ENCODE assay signal across 11 cellular contexts in the genomic region with DNA sequence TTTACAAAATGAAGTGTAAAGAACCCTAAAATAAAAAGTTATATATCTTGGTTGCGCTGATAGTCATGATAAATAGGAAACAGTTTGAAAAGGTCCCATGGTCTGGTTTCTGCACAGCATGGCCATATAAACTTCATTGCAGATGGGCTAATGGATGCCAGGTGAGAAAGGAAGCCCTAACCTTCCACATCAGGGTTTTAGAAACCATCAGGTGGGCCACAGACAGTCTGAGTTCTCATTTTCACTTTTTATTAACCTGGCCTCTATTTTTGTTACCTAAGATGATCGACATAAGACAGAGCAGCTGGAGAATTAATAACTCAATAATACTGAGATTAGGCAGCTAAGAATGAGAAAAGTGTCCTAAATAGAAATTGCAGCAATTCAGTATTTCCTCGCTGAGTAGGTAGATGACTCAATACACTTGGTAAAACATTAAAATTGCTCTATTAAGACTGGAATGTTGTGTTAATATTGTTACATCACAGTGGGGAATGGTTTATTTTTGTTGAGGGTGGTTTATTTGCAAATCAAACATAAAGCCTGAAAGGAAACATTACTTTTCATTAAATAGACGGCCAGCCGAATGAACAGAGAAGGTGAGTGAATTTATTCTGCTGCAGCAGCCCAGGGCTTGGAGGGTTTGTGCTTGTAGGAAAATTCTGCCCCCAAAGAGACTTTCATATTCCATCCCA. TPM values are rescaled to one million over a fixed set of nuclear protein-coding genes. Genes with fewer than 3 reads are reported as not detected.
DNase-seq lines count a peak whose midpoint lies in the region; ATAC-seq and TF ChIP-seq lines count a peak whose summit lies in the region.
"Had no signal": no experiment of that assay in that cellular context is flagged by ENCODE, and none has a peak within 500 bp of the region (broad histone marks: within the 10 kb centered on the region; RNA-seq: fewer than 3 reads in every experiment).

No MANE protein-coding gene starts in this region.

- H3K9me3 ChIP-seq in MM.1S (replicated peaks; ENCODE audit: insufficient read depth, low read length): no peaks in the 10 kb centered on the region
- no peaks in the 10 kb centered on the region for H3K9me3 ChIP-seq in mesenchymal stem cell (ENCODE audit: control insufficient read depth, low read length)

- peak; percentile 29 for DNase-seq in AG20443 (ENCODE audit: low spot score)
- peak; percentile 78 for DNase-seq in MM.1S
- peak; percentile 35 for DNase-seq in epithelial cell of esophagus (ENCODE audit: low read depth)
- peak; percentile 41 for DNase-seq in mesenchymal stem cell
- no peak for DNase-seq in SK-N-DZ (ENCODE audit: low spot score)
- DNase-seq in stimulated activated effector memory CD8-positive, alpha-beta T cell treated with anti-CD3 and anti-CD28 coated beads, Interleukin-12 subunit alpha, Interleukin-12 subunit beta, amount 100 ng/mL, for 72 hours (ENCODE audit: low spot score in 2 of 2): no peak
- DNase-seq in activated naive CD4-positive, alpha-beta T cell (lab: John Stamatoyannopoulos, UW): no peak
- DNase-seq: activated CD4-positive, alpha-beta T cell treated with anti-CD3 and anti-CD28 coated beads for 4 hours had no signal

- no peaks in the 10 kb centered on the region for H4K20me1 ChIP-seq in MM.1S (ENCODE audit: insufficient read depth, low read length)

- no peaks in the 10 kb centered on the region for H3K27me3 ChIP-seq in MM.1S (replicated peaks; ENCODE audit: insufficient read depth, low read length)
- H3K27me3 ChIP-seq in mesenchymal stem cell (ENCODE audit: control insufficient read depth in 1 of 2, insufficient read depth in 1 of 2, low read length in 2 of 2): no peaks in the 10 kb centered on the region

- no peak overlapping the region for H2BK5ac ChIP-seq in mesenchymal stem cell (ENCODE audit: low read depth, low read length, poor library complexity, severe bottlenecking)

- H3K27ac ChIP-seq in MM.1S (ENCODE audit: low read length) (no peak overlapping the region), mesenchymal stem cell (ENCODE audit: low read length, poor library complexity, severe bottlenecking) (peak overlapping the region; percentile 84)
- H3K27ac ChIP-seq: SK-N-MC had no signal

- peaks cover 20% of the 10 kb centered on the region for H3F3A ChIP-seq in MM.1S (ENCODE audit: insufficient read depth, low read length)

- no peak overlapping the region for H2AFZ ChIP-seq in MM.1S (ENCODE audit: low read length)
- no peak overlapping the region for H2AFZ ChIP-seq in mesenchymal stem cell (ENCODE audit: low read depth, low read length)

- peaks cover 18% of the 10 kb centered on the region for H3K79me1 ChIP-seq in mesenchymal stem cell (replicated peaks; ENCODE audit: low read length, poor library complexity, severe bottlenecking)

- ATAC-seq in stimulated activated effector memory CD8-positive, alpha-beta T cell treated with anti-CD3 and anti-CD28 coated beads, Interleukin-12 subunit alpha, Interleukin-12 subunit beta, amount 100 ng/mL, for 72 hours: no peak
- ATAC-seq in GM21717 (IDR thresholded peaks at IDR 0.05; ENCODE audit: unreplicated experiment): no peak
- ATAC-seq: activated T-helper 17 cell treated with anti-CD3 and anti-CD28 coated beads, Interleukin-2, amount 50 U/mL, for 72 hours had no signal

- H4K91ac ChIP-seq in mesenchymal stem cell (ENCODE audit: low read length): no peak overlapping the region

- no peak overlapping the region for H3K4ac ChIP-seq in mesenchymal stem cell (ENCODE audit: low read depth in 1 of 2, low read length in 2 of 2)

- peaks cover 6% of the 10 kb centered on the region for H3K4me1 Mint-ChIP-seq in stimulated activated effector memory CD8-positive, alpha-beta T cell treated with anti-CD3 and anti-CD28 coated beads, Interleukin-12 subunit alpha, Interleukin-12 subunit beta, amount 100 ng/mL, for 72 hours
- H3K4me1 Mint-ChIP-seq: activated T-helper 17 cell treated with anti-CD3 and anti-CD28 coated beads, Interleukin-2, amount 50 U/mL, for 72 hours had no signal

- H3K23ac ChIP-seq in mesenchymal stem cell (ENCODE audit: low read length in 2 of 2): no peak overlapping the region

- no peak overlapping the region for H3K14ac ChIP-seq in mesenchymal stem cell (ENCODE audit: low read length in 2 of 2)

- H3K4me1 ChIP-seq in MM.1S (ENCODE audit: low read length) (peaks cover 25% of the 10 kb centered on the region), mesenchymal stem cell (ENCODE audit: control insufficient read depth, insufficient read depth, low read depth, low read length) (no peaks in the 10 kb centered on the region)

- no peaks in the 10 kb centered on the region for H3K9me2 ChIP-seq in MM.1S (replicated peaks; ENCODE audit: insufficient read depth, low read length)

- H3K4me3 ChIP-seq in MM.1S (ENCODE audit: low read length) (no peak overlapping the region), epithelial cell of esophagus (ENCODE audit: low read length) (no peak overlapping the region), mesenchymal stem cell (ENCODE audit: insufficient read depth in 1 of 2, low read depth in 1 of 2, low read length in 2 of 2) (no peak overlapping the region)
- H3K4me3 ChIP-seq: SK-N-MC had no signal

- H3K9ac ChIP-seq in MM.1S (ENCODE audit: low read length): no peak overlapping the region
- no peak overlapping the region for H3K9ac ChIP-seq in mesenchymal stem cell (ENCODE audit: low read length)

- H3K4me3 Mint-ChIP-seq in stimulated activated effector memory CD8-positive, alpha-beta T cell treated with anti-CD3 and anti-CD28 coated beads, Interleukin-12 subunit alpha, Interleukin-12 subunit beta, amount 100 ng/mL, for 72 hours: no peak overlapping the region
- H3K4me3 Mint-ChIP-seq: activated T-helper 17 cell treated with anti-CD3 and anti-CD28 coated beads, Interleukin-2, amount 50 U/mL, for 72 hours had no signal

- no peak overlapping the region for H2BK15ac ChIP-seq in mesenchymal stem cell (ENCODE audit: low read depth, poor library complexity, severe bottlenecking)

- peaks cover 71% of the 10 kb centered on the region for H3K79me2 ChIP-seq in MM.1S (ENCODE audit: low read length)

- H4K8ac ChIP-seq in mesenchymal stem cell (ENCODE audit: low read length): no peak overlapping the region

- no peak overlapping the region for H3K18ac ChIP-seq in mesenchymal stem cell (ENCODE audit: low read depth in 1 of 2, low read length in 2 of 2)

- TF ChIP-seq CTCF in MM.1S (IDR thresholded peaks at IDR 0.05; ENCODE audit: low read length) (no peak), epithelial cell of esophagus (IDR thresholded peaks at IDR 0.05; ENCODE audit: insufficient read depth, low read depth, low read length, missing control alignments) (no peak)

- WGBS in mesenchymal stem cell: 46% methylated on average over 3 of the region's 5 CpGs

- H3K27ac Mint-ChIP-seq in stimulated activated effector memory CD8-positive, alpha-beta T cell treated with anti-CD3 and anti-CD28 coated beads, Interleukin-12 subunit alpha, Interleukin-12 subunit beta, amount 100 ng/mL, for 72 hours: no peak overlapping the region
- H3K27ac Mint-ChIP-seq: activated T-helper 17 cell treated with anti-CD3 and anti-CD28 coated beads, Interleukin-2, amount 50 U/mL, for 72 hours had no signal

- H3K36me3 ChIP-seq in MM.1S (replicated peaks; ENCODE audit: insufficient read depth, low read length) (no peaks in the 10 kb centered on the region), mesenchymal stem cell (ENCODE audit: control insufficient read depth in 1 of 2, insufficient read depth in 2 of 2, low read depth in 1 of 2, low read length in 2 of 2) (no peaks in the 10 kb centered on the region)

- no peak overlapping the region for H2AK5ac ChIP-seq in mesenchymal stem cell (ENCODE audit: low read length, severe bottlenecking)

- H2BK12ac ChIP-seq in mesenchymal stem cell (ENCODE audit: low read length in 2 of 2): no peak overlapping the region

- no peaks in the 10 kb centered on the region for H3K36me3 Mint-ChIP-seq in stimulated activated effector memory CD8-positive, alpha-beta T cell treated with anti-CD3 and anti-CD28 coated beads, Interleukin-12 subunit alpha, Interleukin-12 subunit beta, amount 100 ng/mL, for 72 hours

- no peak overlapping the region for H2BK120ac ChIP-seq in mesenchymal stem cell (ENCODE audit: low read depth, low read length)

- H3K4me2 ChIP-seq in MM.1S (ENCODE audit: low read depth, low read length): peak overlapping the region; percentile 22
- H3K4me2 ChIP-seq in mesenchymal stem cell (ENCODE audit: low read length, poor library complexity, severe bottlenecking): peak overlapping the region; percentile 61

- H3K9me3 Mint-ChIP-seq in stimulated activated effector memory CD8-positive, alpha-beta T cell treated with anti-CD3 and anti-CD28 coated beads, Interleukin-12 subunit alpha, Interleukin-12 subunit beta, amount 100 ng/mL, for 72 hours: no peaks in the 10 kb centered on the region
- H3K9me3 Mint-ChIP-seq: activated T-helper 17 cell treated with anti-CD3 and anti-CD28 coated beads, Interleukin-2, amount 50 U/mL, for 72 hours had no signal

RNA-seq across cellular contexts. Expression of gene C1orf21, which starts 21.1 kb away (rescaled TPM):
- 77.8 TPM for polyA plus RNA-seq in mesenchymal stem cell (2013, experiment 1 of 2)
- 73.4 TPM for polyA plus RNA-seq in mesenchymal stem cell (2013, experiment 2 of 2)
- polyA plus RNA-seq in SK-N-DZ (2014; cell fraction: cytosol; rRNA removed): 17.9 and 22.2 TPM in 2 replicates
- polyA plus RNA-seq in SK-N-DZ (2014; cell fraction: nucleus; rRNA removed): 9.0 and 11.0 TPM in 2 replicates

Comparison
In these comparisons a context has a peak if more than half of its experiments do, and no peak if none do; other contexts are left out.
1. DNase-seq: peak in AG20443 (single experiment), MM.1S (single experiment), epithelial cell of esophagus (single experiment) and mesenchymal stem cell (single experiment); none in SK-N-DZ (single experiment), stimulated activated effector memory CD8-positive, alpha-beta T cell treated with anti-CD3 and anti-CD28 coated beads, Interleukin-12 subunit alpha, Interleukin-12 subunit beta, amount 100 ng/mL, for 72 hours (0 of 2) and activated naive CD4-positive, alpha-beta T cell (0 of 4).